Comparison of ENCODE assay signal across 15 cellular contexts in genomic region chr7:55349126-55349525, GRCh38. TPM values are rescaled to one million over a fixed set of nuclear protein-coding genes. Genes with fewer than 3 reads are reported as not detected.
A peak's percentile ranks its signal among the peaks of the same experiment; 100 is the strongest.
DNase-seq lines count a peak whose midpoint lies in the region; ATAC-seq and TF ChIP-seq lines count a peak whose summit lies in the region.
"Had no signal": no experiment of that assay in that cellular context is flagged by ENCODE, and none has a peak within 500 bp of the region (broad histone marks: within the 10 kb centered on the region; RNA-seq: fewer than 3 reads in every experiment).

No MANE protein-coding gene starts in this region.

- no peaks in the 10 kb centered on the region for H4K20me1 ChIP-seq in mammary epithelial cell (ENCODE audit: insufficient read depth, low read length)

- no peak overlapping the region for H3K18ac ChIP-seq in mesendoderm (ENCODE audit: low read length)

- no peak overlapping the region for H4K8ac ChIP-seq in mesendoderm (ENCODE audit: low read depth, low read length)

- no peak overlapping the region for H3K4me3 Mint-ChIP-seq in activated CD4-positive, alpha-beta T cell treated with anti-CD3 and anti-CD28 coated beads for 36 hours
- H3K4me3 Mint-ChIP-seq: CD4-positive, CD25-positive, alpha-beta regulatory T cell had no signal

- no peaks in the 10 kb centered on the region for H3K9me3 ChIP-seq in mammary epithelial cell (replicated peaks; ENCODE audit: insufficient read depth, low read length)
- H3K9me3 ChIP-seq in upper lobe of left lung, result no peaks in the 10 kb centered on the region
- H3K9me3 ChIP-seq: adrenal gland had no signal

- DNase-seq in Ammon's horn (ENCODE audit: low spot score) (peak; percentile 38), LHCN-M2 (ENCODE audit: low read depth) (peak; percentile 60), mammary epithelial cell (peak; percentile 17), mesendoderm (peak; percentile 10), upper lobe of left lung (no peak)
- DNase-seq in stimulated activated CD8-positive, alpha-beta memory T cell treated with anti-CD3 and anti-CD28 coated beads, Interleukin-4, amount 100 ng/mL, for 48 hours, result no peak
- no peak for DNase-seq in activated CD4-positive, alpha-beta T cell treated with anti-CD3 and anti-CD28 coated beads for 36 hours
- DNase-seq: activated effector memory CD4-positive, alpha-beta T cell treated with anti-CD3 and anti-CD28 coated beads, Interleukin-2, amount 50 U/mL, for 16 hours; adrenal gland; hippocampal formation; kidney; NCI-H2029 treated with DMSO at 0.1 percent for 48 hours had no signal

- no peak for TF ChIP-seq POLR2A in upper lobe of left lung (IDR thresholded peaks at IDR 0.05)

- BruUV-seq in mammary epithelial cell (replicated peaks; lab: Mats Ljungman, UMichigan), result no TSS peak

- H3K27me3 ChIP-seq in mammary epithelial cell (ENCODE audit: insufficient read depth, low read length) (peaks cover 2% of the 10 kb centered on the region), mesendoderm (ENCODE audit: insufficient read depth, low read length, poor library complexity) (no peaks in the 10 kb centered on the region), upper lobe of left lung (no peaks in the 10 kb centered on the region)
- H3K27me3 ChIP-seq: adrenal gland had no signal

- in situ Hi-C loops in mammary epithelial cell (cut with MboI; ENCODE audit: low sequenced_read_pairs in 2 of 2), result no loop called here

- no peak overlapping the region for H3K27ac Mint-ChIP-seq in activated CD4-positive, alpha-beta T cell treated with anti-CD3 and anti-CD28 coated beads for 36 hours

- H3K9me3 Mint-ChIP-seq in activated CD4-positive, alpha-beta T cell treated with anti-CD3 and anti-CD28 coated beads for 36 hours (ENCODE audit: low read depth), result no peaks in the 10 kb centered on the region
- H3K9me3 Mint-ChIP-seq: CD4-positive, CD25-positive, alpha-beta regulatory T cell had no signal

- dilution Hi-C loops in mammary epithelial cell (cut with HindIII; ENCODE audit: low sequenced_read_pairs), result no loop called here

- H3K27me3 Mint-ChIP-seq in activated CD4-positive, alpha-beta T cell treated with anti-CD3 and anti-CD28 coated beads for 36 hours, result peaks cover 20% of the 10 kb centered on the region
- H3K27me3 Mint-ChIP-seq: CD4-positive, CD25-positive, alpha-beta regulatory T cell had no signal

- POLR2A ChIA-PET in activated CD4-positive, alpha-beta T cell treated with anti-CD3 and anti-CD28 coated beads for 36 hours (lab: Charles Lee), result no interaction called here

- H3K9ac ChIP-seq in mammary epithelial cell (ENCODE audit: insufficient read depth, low read length), result no peak overlapping the region
- H3K9ac ChIP-seq in mesendoderm (ENCODE audit: low read length), result no peak overlapping the region

- H2AK5ac ChIP-seq in mesendoderm (ENCODE audit: low read length), result no peak overlapping the region

- H4K5ac ChIP-seq in mesendoderm (ENCODE audit: low read length), result no peak overlapping the region

- H3K79me1 ChIP-seq in mesendoderm (ENCODE audit: low read length), result no peaks in the 10 kb centered on the region

- H3K4me1 Mint-ChIP-seq in activated CD4-positive, alpha-beta T cell treated with anti-CD3 and anti-CD28 coated beads for 36 hours, result peaks cover 10% of the 10 kb centered on the region

- H2AFZ ChIP-seq in mammary epithelial cell (ENCODE audit: low read depth, low read length), result no peak overlapping the region

- H3K36me3 Mint-ChIP-seq in activated CD4-positive, alpha-beta T cell treated with anti-CD3 and anti-CD28 coated beads for 36 hours (ENCODE audit: low read depth), result no peaks in the 10 kb centered on the region
- H3K36me3 Mint-ChIP-seq: CD4-positive, CD25-positive, alpha-beta regulatory T cell had no signal

- no peak overlapping the region for H2BK15ac ChIP-seq in mesendoderm (replicated peaks; ENCODE audit: low read depth)

- CTCF ChIA-PET in mammary epithelial cell (lab: Charles Lee; ENCODE audit: low non-redundant PET), result no interaction called here
- CTCF ChIA-PET in activated CD4-positive, alpha-beta T cell treated with anti-CD3 and anti-CD28 coated beads for 36 hours (lab: Charles Lee), result interaction anchor here (0.7 to 3.0 kb wide), 3 partner anchors 43 to 504 kb away, joined by 3 to 7 read pairs (median 3); no protein-coding TSS in a partner anchor

- H3K36me3 ChIP-seq in mammary epithelial cell (ENCODE audit: insufficient read depth, low read length) (no peaks in the 10 kb centered on the region), mesendoderm (ENCODE audit: control insufficient read depth, insufficient read depth, low read length) (no peaks in the 10 kb centered on the region), upper lobe of left lung (no peaks in the 10 kb centered on the region)
- H3K36me3 ChIP-seq: adrenal gland had no signal

- H3K4me2 ChIP-seq in mammary epithelial cell (ENCODE audit: insufficient read depth, low read depth, low read length), result no peak overlapping the region
- H3K4me2 ChIP-seq in mesendoderm (ENCODE audit: low read length), result no peak overlapping the region

- H3K23ac ChIP-seq in mesendoderm (ENCODE audit: low read length), result no peak overlapping the region

- intact Hi-C loops in mammary epithelial cell (cut with micrococcal nuclease), result no loop called here
- intact Hi-C loops in activated CD4-positive, alpha-beta T cell treated with anti-CD3 and anti-CD28 coated beads for 36 hours (cut with DNase I, micrococcal nuclease), result loop anchor here (2.0 to 5.0 kb wide), 2 partner anchors 16 to 42 kb away; partner anchors contain the start of gene LANCL2 (in 1 of the 2)

- H3K79me2 ChIP-seq in mammary epithelial cell (ENCODE audit: insufficient read depth, low read length) (no peaks in the 10 kb centered on the region), mesendoderm (ENCODE audit: control insufficient read depth, insufficient read depth, low read length) (no peaks in the 10 kb centered on the region)

- WGBS in mammary epithelial cell (ENCODE audit: low coverage, missing lambda C conversion rate), result 43% methylated on average over 2 of the region's 2 CpGs
- WGBS in mesendoderm (ENCODE audit: extremely low coverage, insufficient coverage, low lambda C conversion rate), result no CpG with 5 or more reads among the region's 2 CpGs
- WGBS in upper lobe of left lung, 2 donors, result 48 to 56% methylated on average over 2 of the region's 2 CpGs

- ATAC-seq in upper lobe of left lung (ENCODE audit: low FRiP score in 2 of 2) (no peak), HG02840 (IDR thresholded peaks at IDR 0.05; ENCODE audit: low FRiP score, unreplicated experiment) (no peak)
- ATAC-seq in activated CD4-positive, alpha-beta T cell treated with anti-CD3 and anti-CD28 coated beads for 36 hours, result no peak

- TF ChIP-seq EP300 in upper lobe of left lung (IDR thresholded peaks at IDR 0.05), result no peak

- no peak overlapping the region for H2BK5ac ChIP-seq in mesendoderm (ENCODE audit: low read length)

- H2BK120ac ChIP-seq in mesendoderm (ENCODE audit: low read depth, low read length), result no peak overlapping the region

- TF ChIP-seq CTCF in mammary epithelial cell (conservative IDR thresholded peaks at IDR 0.05 in 1 of 2, IDR thresholded peaks at IDR 0.05 in 1 of 2; ENCODE audit: extremely low read depth in 1 of 2, insufficient read depth in 1 of 2, low read depth in 1 of 2, low read length in 2 of 2), result no peak
- no peak for TF ChIP-seq CTCF in upper lobe of left lung (IDR thresholded peaks at IDR 0.05)

- H3K27ac ChIP-seq in mammary epithelial cell (ENCODE audit: insufficient read depth, low read depth, low read length) (no peak overlapping the region), mesendoderm (ENCODE audit: low read depth, low read length) (no peak overlapping the region), upper lobe of left lung (no peak overlapping the region)
- H3K27ac ChIP-seq: foreskin keratinocyte had no signal

- H3K56ac ChIP-seq in mesendoderm (ENCODE audit: low read length), result no peak overlapping the region

- no peak overlapping the region for H3K4ac ChIP-seq in mesendoderm (ENCODE audit: low read depth, low read length)

- H3K4me3 ChIP-seq in mammary epithelial cell (replicated peaks in 1 of 3; ENCODE audit: insufficient read depth in 1 of 3, low read depth in 2 of 3, low read length in 3 of 3) (no peak overlapping the region), mesendoderm (ENCODE audit: low read length) (no peak overlapping the region), upper lobe of left lung (no peak overlapping the region)
- H3K4me3 ChIP-seq: adrenal gland had no signal

- H3K4me1 ChIP-seq in mammary epithelial cell (ENCODE audit: insufficient read depth, low read length), result peaks cover 8% of the 10 kb centered on the region
- no peaks in the 10 kb centered on the region for H3K4me1 ChIP-seq in mesendoderm (ENCODE audit: control insufficient read depth, low read depth, low read length)
- no peaks in the 10 kb centered on the region for H3K4me1 ChIP-seq in upper lobe of left lung

RNA-seq across cellular contexts. Expression of gene LANCL2, which starts 16.0 kb away (rescaled TPM):
- total RNA-seq in LHCN-M2 (2014; rRNA removed) (22.8 and 23.9 TPM in 2 replicates), mammary epithelial cell (10 to 100 TPM; 12.7 to 13.5 TPM), upper lobe of left lung (10 to 100 TPM in 4 of 6 donors, 1 to 10 TPM in 2; 4.6 to 19.9 (median 12.6) TPM)
- 37.8 TPM for polyA plus RNA-seq in LHCN-M2 (2012)
- 16.6 TPM for polyA plus RNA-seq in mammary epithelial cell
- polyA minus RNA-seq in mammary epithelial cell, result 22.6 TPM
- 22.0 TPM for polyA plus RNA-seq in mesendoderm (2013, experiment 1 of 2)
- polyA plus RNA-seq in mesendoderm (2013, experiment 2 of 2), result 21.4 TPM
- total RNA-seq in activated CD4-positive, alpha-beta T cell treated with anti-CD3 and anti-CD28 coated beads for 36 hours, result 10 to 100 TPM; 11.1 to 11.7 TPM

Comparison
In these comparisons a context has a peak if more than half of its experiments do, and no peak if none do; other contexts are left out.
1. DNase-seq: peak in Ammon's horn (single experiment), LHCN-M2 (single experiment), mammary epithelial cell (single experiment) and mesendoderm (single experiment); none in upper lobe of left lung (0 of 2), stimulated activated CD8-positive, alpha-beta memory T cell treated with anti-CD3 and anti-CD28 coated beads, Interleukin-4, amount 100 ng/mL, for 48 hours (single experiment) and activated CD4-positive, alpha-beta T cell treated with anti-CD3 and anti-CD28 coated beads for 36 hours (single experiment).